In the genomic region with DNA sequence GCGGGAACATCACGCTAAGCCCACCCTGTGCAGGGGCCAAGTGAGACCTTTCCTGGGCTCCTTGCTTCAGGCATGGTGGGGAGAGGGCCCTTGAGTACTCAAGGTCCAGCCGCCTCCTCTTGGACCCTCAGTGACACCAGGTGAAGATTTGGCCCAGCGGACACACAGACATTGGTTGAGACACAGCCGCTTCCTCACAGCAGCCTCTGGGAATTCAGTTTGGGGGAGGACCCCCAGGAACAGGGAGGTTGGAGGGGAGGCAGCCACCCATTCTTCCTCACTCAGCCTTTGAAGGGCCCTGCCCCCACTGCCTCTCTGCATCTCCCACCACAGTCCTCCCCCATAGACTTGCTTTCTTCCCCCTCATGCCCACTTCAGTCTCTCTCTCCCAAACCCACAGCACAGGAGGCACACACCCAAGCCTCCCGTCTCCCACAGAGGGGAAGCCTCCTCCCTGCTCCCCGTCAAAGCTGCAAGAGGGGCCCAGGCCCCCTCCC, we compare ENCODE assay signal across 20 cellular contexts. TPM values are rescaled to one million over a fixed set of nuclear protein-coding genes. Genes with fewer than 3 reads are reported as not detected.
"Had no signal": no experiment of that assay in that cellular context is flagged by ENCODE, and none has a peak within 500 bp of the region (broad histone marks: within the 10 kb centered on the region; RNA-seq: fewer than 3 reads in every experiment).

No MANE protein-coding gene starts in this region.

- H3K27me3 ChIP-seq: ascending aorta had no signal

- DNase-seq: activated CD4-positive, alpha-beta T cell treated with anti-CD3 and anti-CD28 coated beads, Interleukin-2, amount 10 ng/mL, durations not matched to agents 24 days and 14 days; activated CD8-positive, alpha-beta memory T cell treated with anti-CD3 and anti-CD28 coated beads, Interleukin-2, amount 50 U/mL, for 4 hours; activated T-cell treated with anti-CD3 and anti-CD28 coated beads, Interleukin-2, amount 50 U/mL, for 4 hours; cerebellar nuclear complex; effector CD8-positive, alpha-beta T cell; foreskin fibroblast; stimulated activated CD4-positive, alpha-beta T cell treated with anti-CD3 and anti-CD28 coated beads, Interleukin-12 subunit alpha, Interleukin-12 subunit beta, amount 100 ng/mL, for 4 hours; stimulated activated CD4-positive, alpha-beta T cell treated with anti-CD3 and anti-CD28 coated beads, Interleukin-1b, Interleukin-23, amount 100 ng/mL, for 48 hours; stimulated activated naive CD4-positive, alpha-beta T cell; T1000 had no signal

- H3K27ac ChIP-seq: ascending aorta had no signal

- H3K36me3 ChIP-seq: ascending aorta had no signal

- ATAC-seq: activated T-cell treated with anti-CD3 and anti-CD28 coated beads, Interleukin-2, amount 50 U/mL, for 4 hours had no signal

- H3K4me3 ChIP-seq: ascending aorta had no signal

- H3K9me3 Mint-ChIP-seq: activated CD4-positive, alpha-beta T cell treated with anti-CD3 and anti-CD28 coated beads, Interleukin-2, amount 10 ng/mL, durations not matched to agents 24 days and 14 days; activated naive CD4-positive, alpha-beta T cell treated with anti-CD3 and anti-CD28 coated beads, Interleukin-2, amount 50 U/mL, for 24 hours; activated T-cell treated with anti-CD3 and anti-CD28 coated beads, Interleukin-2, amount 50 U/mL, for 4 hours; nephron had no signal

- H3K4me1 ChIP-seq: ascending aorta had no signal

- H3K4me3 Mint-ChIP-seq: activated CD4-positive, alpha-beta T cell treated with anti-CD3 and anti-CD28 coated beads, Interleukin-2, amount 10 ng/mL, durations not matched to agents 24 days and 14 days; activated naive CD4-positive, alpha-beta T cell treated with anti-CD3 and anti-CD28 coated beads, Interleukin-2, amount 50 U/mL, for 24 hours; activated T-cell treated with anti-CD3 and anti-CD28 coated beads, Interleukin-2, amount 50 U/mL, for 4 hours; nephron had no signal

- H3K9me3 ChIP-seq: ascending aorta had no signal

- H3K36me3 Mint-ChIP-seq: activated naive CD4-positive, alpha-beta T cell treated with anti-CD3 and anti-CD28 coated beads, Interleukin-2, amount 50 U/mL, for 24 hours had no signal

- H3K27ac Mint-ChIP-seq: activated CD4-positive, alpha-beta T cell treated with anti-CD3 and anti-CD28 coated beads, Interleukin-2, amount 10 ng/mL, durations not matched to agents 24 days and 14 days; activated naive CD4-positive, alpha-beta T cell treated with anti-CD3 and anti-CD28 coated beads, Interleukin-2, amount 50 U/mL, for 24 hours; progenitor cell of endocrine pancreas had no signal

RNA-seq across cellular contexts. Expression of a gene that starts 31.9 kb away (rescaled TPM):
- total RNA-seq: activated CD4-positive, alpha-beta T cell treated with anti-CD3 and anti-CD28 coated beads, Interleukin-2, amount 10 ng/mL, durations not matched to agents 24 days and 14 days; activated T-cell treated with anti-CD3 and anti-CD28 coated beads, Interleukin-2, amount 50 U/mL, for 4 hours; ascending aorta; progenitor cell of endocrine pancreas had no signal

RNA-seq across cellular contexts. Expression of a gene that starts 39.5 kb away (rescaled TPM):
- total RNA-seq: activated CD4-positive, alpha-beta T cell treated with anti-CD3 and anti-CD28 coated beads, Interleukin-2, amount 10 ng/mL, durations not matched to agents 24 days and 14 days; activated T-cell treated with anti-CD3 and anti-CD28 coated beads, Interleukin-2, amount 50 U/mL, for 4 hours; ascending aorta; bronchial epithelial cell; glomerular endothelial cell; omental fat pad; progenitor cell of endocrine pancreas; T-helper 1 cell treated with Interleukin-12 subunit alpha and Interleukin-12 subunit beta and Interleukin-4 antibody, amounts not matched to agents 30 ng/mL and 1 ng/mL, for 36 hours; ureter had no signal
- polyA plus RNA-seq: adipose tissue had no signal
